ENCODE assay signal across 8 cellular contexts in genomic region chr10:69449841-69450240, GRCh38. TPM values are rescaled to one million over a fixed set of nuclear protein-coding genes. Genes with fewer than 3 reads are reported as not detected.
A peak's percentile ranks its signal among the peaks of the same experiment; 100 is the strongest.
DNase-seq lines count a peak whose midpoint lies in the region; ATAC-seq and TF ChIP-seq lines count a peak whose summit lies in the region.

No MANE protein-coding gene starts in this region.

- in situ Hi-C loops in KBM-7 (cut with MboI; ENCODE audit: low pct_unique_long_range_greater_than_20kb, low sequenced_read_pairs): no loop called here

- H3K4me1 ChIP-seq in left lung: peaks cover 28 to 58% of the 10 kb centered on the region in 2 donors

- no peaks in the 10 kb centered on the region for H3K36me3 Mint-ChIP-seq in T-helper 1 cell treated with Interleukin-12 subunit alpha and Interleukin-12 subunit beta and Interleukin-4 antibody, amounts not matched to agents 30 μg/mL and 1 μg/mL, for 36 hours (ENCODE audit: low read depth)

- intact Hi-C loops in left lung (cut with DNase I): no loop called here

- H3K27ac ChIP-seq in left lung: peak overlapping the region; percentile 55 to 82

- peak overlapping the region; percentile 49 for H3K27ac Mint-ChIP-seq in T-helper 1 cell treated with Interleukin-12 subunit alpha and Interleukin-12 subunit beta and Interleukin-4 antibody, amounts not matched to agents 30 μg/mL and 1 μg/mL, for 36 hours

- peaks cover 16% of the 10 kb centered on the region for H3K27me3 Mint-ChIP-seq in T-helper 1 cell treated with Interleukin-12 subunit alpha and Interleukin-12 subunit beta and Interleukin-4 antibody, amounts not matched to agents 30 μg/mL and 1 μg/mL, for 36 hours (ENCODE audit: low read depth)

- peaks cover 0 to 22% of the 10 kb centered on the region in 2 donors for H3K27me3 ChIP-seq in left lung

- H3K9me3 Mint-ChIP-seq in T-helper 1 cell treated with Interleukin-12 subunit alpha and Interleukin-12 subunit beta and Interleukin-4 antibody, amounts not matched to agents 30 μg/mL and 1 μg/mL, for 36 hours: no peaks in the 10 kb centered on the region

- H3K4me1 Mint-ChIP-seq in T-helper 1 cell treated with Interleukin-12 subunit alpha and Interleukin-12 subunit beta and Interleukin-4 antibody, amounts not matched to agents 30 μg/mL and 1 μg/mL, for 36 hours (ENCODE audit: low read depth): peaks cover 21% of the 10 kb centered on the region

- no peak overlapping the region for H3K4me3 Mint-ChIP-seq in T-helper 1 cell treated with Interleukin-12 subunit alpha and Interleukin-12 subunit beta and Interleukin-4 antibody, amounts not matched to agents 30 μg/mL and 1 μg/mL, for 36 hours

- no peaks in the 10 kb centered on the region for H3K36me3 ChIP-seq in left lung

- TF ChIP-seq CTCF in left lung (IDR thresholded peaks at IDR 0.05): peak; percentile 38 to 63

- peak; percentile 24 for ATAC-seq in left lung
- no peak for ATAC-seq in GM18520 (IDR thresholded peaks at IDR 0.05; ENCODE audit: unreplicated experiment)

- no peak overlapping the region for H3K4me3 ChIP-seq in left lung

- no peaks in the 10 kb centered on the region for H3K9me3 ChIP-seq in left lung

- DNase-seq in NCI-H748 (lab: John Stamatoyannopoulos, UW; ENCODE audit: unreplicated experiment) (peak; percentile 61), NCI-H748 treated with DMSO at 0.1 percent for 48 hours (lab: John Stamatoyannopoulos, UW) (no peak), KBM-7 (peak; percentile 86), left lung (no peak)
- DNase-seq in central memory CD4-positive, alpha-beta T cell: peak; percentile 46
- DNase-seq in stimulated activated CD8-positive, alpha-beta memory T cell treated with anti-CD3 and anti-CD28 coated beads, Interleukin-4, amount 100 ng/mL, for 48 hours: peak; percentile 67

RNA-seq across cellular contexts. Expression of gene TSPAN15, which starts 1.4 kb away (rescaled TPM):
- 10 to 100 TPM; 52.4 to 67.9 TPM for total RNA-seq in left lung

RNA-seq across cellular contexts. Expression of gene TACR2, which starts 33.1 kb away (rescaled TPM):
- total RNA-seq in left lung: under 1 TPM; 0.31 to 0.55 TPM

Comparison
In these comparisons a context has a peak if more than half of its experiments do, and no peak if none do; other contexts are left out.
1. DNase-seq: peak in NCI-H748 (single experiment), KBM-7 (single experiment), central memory CD4-positive, alpha-beta T cell (single experiment) and stimulated activated CD8-positive, alpha-beta memory T cell treated with anti-CD3 and anti-CD28 coated beads, Interleukin-4, amount 100 ng/mL, for 48 hours (single experiment); none in NCI-H748 treated with DMSO at 0.1 percent for 48 hours (single experiment) and left lung (0 of 2).